In the genomic region with DNA sequence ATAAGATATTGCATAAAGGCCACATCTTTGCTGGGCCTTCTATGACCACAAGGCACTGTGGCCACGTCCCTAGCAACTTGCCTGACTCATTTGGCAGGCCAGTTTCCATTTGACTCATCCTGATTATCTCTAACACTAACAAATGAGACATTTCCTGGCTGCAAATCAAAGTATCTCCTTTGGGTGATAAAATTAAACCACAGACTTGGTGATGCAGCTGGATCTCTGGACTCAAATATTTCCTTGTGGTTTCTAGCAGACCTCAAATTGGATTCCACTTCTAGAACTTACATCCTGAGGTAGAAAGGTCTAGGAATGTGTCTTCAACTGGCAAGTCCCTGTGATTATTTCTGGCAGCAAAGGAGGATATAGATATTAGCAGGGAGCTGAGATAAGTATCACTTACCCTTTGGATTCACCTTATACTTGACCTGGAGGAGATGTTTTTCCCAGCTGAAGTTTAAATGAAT, we compare ENCODE assay signal across 9 cellular contexts.
DNase-seq lines count a peak whose midpoint lies in the region; ATAC-seq, FAIRE-seq and TF ChIP-seq lines count a peak whose summit lies in the region.
"Had no signal": no experiment of that assay in that cellular context is flagged by ENCODE, and none has a peak within 500 bp of the region (broad histone marks: within the 10 kb centered on the region; RNA-seq: fewer than 3 reads in every experiment).

No MANE protein-coding gene starts in this region.

- no peaks in the 10 kb centered on the region for H3K27me3 ChIP-seq in left ventricle myocardium inferior (ENCODE audit: low read depth)

- H3K36me3 ChIP-seq in left ventricle myocardium inferior, result no peaks in the 10 kb centered on the region

- H3K9me3 ChIP-seq in left ventricle myocardium inferior (replicated peaks), result peaks cover under 1% of the 10 kb centered on the region

- intact Hi-C loops in Right ventricle myocardium inferior (cut with DNase I) (no loop called here), left ventricle myocardium inferior (cut with micrococcal nuclease) (no loop called here)

- no peak overlapping the region for H3K27ac ChIP-seq in left ventricle myocardium inferior (replicated peaks)

- peak; percentile 16 for ATAC-seq in Right ventricle myocardium inferior

- DNase-seq in Right ventricle myocardium inferior (ENCODE audit: missing footprints) (no peak), left ventricle myocardium inferior (no peak), HS-5 (ENCODE audit: low read depth) (peak; percentile 98), choroid plexus epithelial cell (ENCODE audit: low read depth) (peak; percentile 98), urothelium cell line (ENCODE audit: low spot score) (peak; percentile 79), NCI-H1105 treated with DMSO at 0.1 percent for 48 hours (lab: John Stamatoyannopoulos, UW) (no peak), cerebellar cortex (ENCODE audit: low spot score) (no peak)
- DNase-seq in activated CD8-positive, alpha-beta memory T cell treated with anti-CD3 and anti-CD28 coated beads, Interleukin-2, amount 50 U/mL, for 48 hours, result no peak

- TF ChIP-seq CTCF in left ventricle myocardium inferior (IDR thresholded peaks at IDR 0.05; ENCODE audit: borderline replicate concordance) (no peak), choroid plexus epithelial cell (conservative IDR thresholded peaks at IDR 0.05; ENCODE audit: low read depth, low read length) (no peak)

- no peaks in the 10 kb centered on the region for H3K4me1 ChIP-seq in left ventricle myocardium inferior

- no peak overlapping the region for H3K4me3 ChIP-seq in left ventricle myocardium inferior
- H3K4me3 ChIP-seq in choroid plexus epithelial cell (ENCODE audit: low read depth, low read length), result no peak overlapping the region

- FAIRE-seq in urothelium cell line (lab: Jason Lieb, UNC), result peak; percentile 71
- FAIRE-seq: A204.1 had no signal

Comparison
In these comparisons a context has a peak if more than half of its experiments do, and no peak if none do; other contexts are left out.
1. DNase-seq: peak in HS-5 (single experiment), choroid plexus epithelial cell (single experiment) and urothelium cell line (single experiment); none in Right ventricle myocardium inferior (single experiment), left ventricle myocardium inferior (single experiment), NCI-H1105 treated with DMSO at 0.1 percent for 48 hours (single experiment), activated CD8-positive, alpha-beta memory T cell treated with anti-CD3 and anti-CD28 coated beads, Interleukin-2, amount 50 U/mL, for 48 hours (single experiment) and cerebellar cortex (single experiment).